Comparison of ENCODE assay signal across 9 cellular contexts in genomic region chr3:10008588-10009344, GRCh38. TPM values are rescaled to one million over a fixed set of nuclear protein-coding genes. Genes with fewer than 3 reads are reported as not detected.
DNase-seq lines count a peak whose midpoint lies in the region; FAIRE-seq and TF ChIP-seq lines count a peak whose summit lies in the region.
"Had no signal": no experiment of that assay in that cellular context is flagged by ENCODE, and none has a peak within 500 bp of the region (broad histone marks: within the 10 kb centered on the region; RNA-seq: fewer than 3 reads in every experiment).

No MANE protein-coding gene starts in this region.

- TF ChIP-seq CTCF in WI38 (IDR thresholded peaks at IDR 0.05; ENCODE audit: low read depth, low read length) = no peak
- TF ChIP-seq CTCF in breast epithelium (IDR thresholded peaks at IDR 0.05) = no peak
- no peak for TF ChIP-seq CTCF in D721Med (IDR thresholded peaks at IDR 0.05; ENCODE audit: insufficient read depth, missing control alignments)

- in situ Hi-C loops in GM23248 (cut with MboI) = no loop called here

- peak overlapping the region; percentile 75 for H3K4me2 ChIP-seq in GM23248 (ENCODE audit: unreplicated experiment)

- H3K79me2 ChIP-seq in GM23248 (ENCODE audit: insufficient read depth) = no peaks in the 10 kb centered on the region

- H3K36me3 ChIP-seq in GM23248 (ENCODE audit: low read depth) = no peaks in the 10 kb centered on the region
- no peaks in the 10 kb centered on the region for H3K36me3 ChIP-seq in breast epithelium

- no peaks in the 10 kb centered on the region for H3F3A ChIP-seq in GM23248 (ENCODE audit: insufficient read depth)

- FAIRE-seq in D721Med (lab: Jason Lieb, UNC) = no peak

- peak overlapping the region; percentile 63 for H3K4me3 ChIP-seq in GM23248
- H3K4me3 ChIP-seq in WI38 (ENCODE audit: low read depth, low read length) = peak overlapping the region; percentile 48
- H3K4me3 ChIP-seq in breast epithelium = peak overlapping the region; percentile 33 to 74 (median 50)
- peak overlapping the region; percentile 23 to 40 (median 34) for H3K4me3 ChIP-seq in skin epidermis

- H2AFZ ChIP-seq in GM23248 = peak overlapping the region; percentile 73

- WGBS in GM23248 (ENCODE audit: low coverage in 1 of 2, low lambda C conversion rate in 2 of 2, missing lambda C conversion rate in 2 of 2), 2 experiments = 6 to 7% methylated on average over 22 to 23 of the region's 23 CpGs

- H4K20me1 ChIP-seq in GM23248 (ENCODE audit: insufficient read depth) = no peaks in the 10 kb centered on the region

- peak; percentile 32 for TF ChIP-seq POLR2A in breast epithelium (IDR thresholded peaks at IDR 0.05)

- intact Hi-C loops in breast epithelium (cut with DNase I; ENCODE audit: low total_unique reads) = no loop called here

- peak overlapping the region; percentile 53 for H3K9ac ChIP-seq in GM23248

- H3K27ac ChIP-seq in GM23248 = no peak overlapping the region
- H3K27ac ChIP-seq in breast epithelium = peak overlapping the region; percentile 79 to 85
- peak overlapping the region in 8 of 21 experiments; percentile 13 to 73 (median 52) for H3K27ac ChIP-seq in skin epidermis
- H3K27ac ChIP-seq: epithelial cell of prostate had no signal

- peak; percentile 83 for DNase-seq in Daoy (ENCODE audit: low read depth)
- DNase-seq in GM23248 = peak; percentile 92
- peak; percentile 79 for DNase-seq in NAMALWA (ENCODE audit: low spot score)
- DNase-seq in breast epithelium (ENCODE audit: low spot score in 2 of 2) = peak; percentile 87
- DNase-seq in iPS-NIHi7 (ENCODE audit: extremely low spot score) = peak; percentile 82
- no peak for DNase-seq in D721Med (ENCODE audit: insufficient read length, low spot score)

- peaks cover 9% of the 10 kb centered on the region for H3K4me1 ChIP-seq in GM23248 (ENCODE audit: insufficient read depth)
- peaks cover 10 to 11% of the 10 kb centered on the region in 2 donors for H3K4me1 ChIP-seq in breast epithelium

- H3K9me3 ChIP-seq in GM23248 (ENCODE audit: low read depth) (no peaks in the 10 kb centered on the region), breast epithelium (no peaks in the 10 kb centered on the region)

- H3K9me2 ChIP-seq in GM23248 (ENCODE audit: insufficient read depth) = no peaks in the 10 kb centered on the region

- no peaks in the 10 kb centered on the region for H3K27me3 ChIP-seq in GM23248 (replicated peaks; ENCODE audit: insufficient read depth)
- H3K27me3 ChIP-seq in breast epithelium = no peaks in the 10 kb centered on the region

RNA-seq across cellular contexts. Expression of gene FANCD2, which starts 17.5 kb away (rescaled TPM):
- total RNA-seq in Daoy (2014; rRNA removed; shearing (Covaris generic)) = 48.5 and 51.9 TPM in 2 replicates
- 6.1 and 7.0 TPM in 2 replicates for total RNA-seq in GM23248 (2014; rRNA removed; shearing (Covaris generic))
- polyA plus RNA-seq in GM23248 (2016; fragmentation: Nextera tagmentation; extraction: Ambion mirVana) = 3.8 and 4.4 TPM in 2 replicates
- total RNA-seq in breast epithelium = 10 to 100 TPM in 1 of 3 donors, 1 to 10 TPM in 2; 3.7 to 12.9 (median 6.2) TPM

RNA-seq across cellular contexts. Expression of gene EMC3, which starts 22.1 kb away (rescaled TPM):
- total RNA-seq in Daoy (2014; rRNA removed; shearing (Covaris generic)) = 37.7 and 57.8 TPM in 2 replicates
- 44.3 and 130 TPM in 2 replicates for total RNA-seq in GM23248 (2014; rRNA removed; shearing (Covaris generic))
- 139 and 154 TPM in 2 replicates for polyA plus RNA-seq in GM23248 (2016; fragmentation: Nextera tagmentation; extraction: Ambion mirVana)
- 10 to 100 TPM; 38.3 to 88.5 (median 42.9) TPM for total RNA-seq in breast epithelium

RNA-seq across cellular contexts. Expression of gene PRRT3, which starts 56.6 kb away (rescaled TPM):
- total RNA-seq in Daoy (2014; rRNA removed; shearing (Covaris generic)) = 0.46 and 0.57 TPM in 2 replicates
- total RNA-seq in GM23248 (2014; rRNA removed; shearing (Covaris generic)) = 2.9 and 7.5 TPM in 2 replicates
- 4.3 and 4.5 TPM in 2 replicates for polyA plus RNA-seq in GM23248 (2016; fragmentation: Nextera tagmentation; extraction: Ambion mirVana)
- 1 to 10 TPM in 2 of 3 donors, under 1 TPM in 1; 0.64 to 2.8 (median 2.0) TPM for total RNA-seq in breast epithelium
